Comparison of ENCODE assay signal across 34 cellular contexts in genomic region chr6:45903959-45904358, GRCh38.
"Had no signal": no experiment of that assay in that cellular context is flagged by ENCODE, and none has a peak within 500 bp of the region (broad histone marks: within the 10 kb centered on the region; RNA-seq: fewer than 3 reads in every experiment).

No MANE protein-coding gene starts in this region.

- H3K36me3 ChIP-seq: MG63 had no signal

- H3K4me3 ChIP-seq: MG63 had no signal

- H3K27me3 ChIP-seq: MG63 had no signal

- DNase-seq: Karpas-422, Kasumi-1, MG63, MM.1S, MV-4-11, NCI-H1048, NCI-H1092, NCI-H1092 treated with DMSO at 0.1 percent for 48 hours, NCI-H1105, NCI-H1105 treated with DMSO at 0.1 percent for 48 hours, NCI-H1417, NCI-H1417 treated with DMSO at 0.1 percent for 48 hours, NCI-H1436, NCI-H1436 treated with DMSO at 0.1 percent for 48 hours, NCI-H146, NCI-H1694, NCI-H1694 treated with DMSO at 0.1 percent for 48 hours, NCI-H187, NCI-H187 treated with DMSO at 0.1 percent for 48 hours, NCI-H1930, NCI-H2029, NCI-H2029 treated with DMSO at 0.1 percent for 48 hours, NCI-H2081, NCI-H2081 treated with DMSO at 0.1 percent for 48 hours, NCI-H2107, NCI-H2171, NCI-H2171 treated with DMSO at 0.1 percent for 48 hours, NCI-H2227 treated with DMSO at 0.1 percent for 48 hours, NCI-H226, NCI-H345, NCI-H446, NCI-H446 treated with DMSO at 0.1 percent for 48 hours, NCI-H510A, NCI-H510A treated with DMSO at 0.1 percent for 48 hours had no signal

- H3K9me3 ChIP-seq: MG63 had no signal
